Comparison of ENCODE assay signal across 11 cellular contexts in genomic region chr17:64538508-64539120, GRCh38. TPM values are rescaled to one million over a fixed set of nuclear protein-coding genes. Genes with fewer than 3 reads are reported as not detected.
DNase-seq lines count a peak whose midpoint lies in the region; ATAC-seq, FAIRE-seq and TF ChIP-seq lines count a peak whose summit lies in the region.
"Had no signal": no experiment of that assay in that cellular context is flagged by ENCODE, and none has a peak within 500 bp of the region (broad histone marks: within the 10 kb centered on the region; RNA-seq: fewer than 3 reads in every experiment).

No MANE protein-coding gene starts in this region.

- FAIRE-seq in urothelium cell line (lab: Jason Lieb, UNC), result no peak
- FAIRE-seq in small intestine (lab: Jason Lieb, UNC), result no peak

- POLR2A ChIA-PET in CD4-positive, alpha-beta memory T cell (lab: Charles Lee; ENCODE audit: partially characterized antibody), result interaction anchor here (1.3 kb wide), 1 partner anchor 32 kb away, joined by 3 read pairs; the partner anchor contains the start of gene CEP95
- POLR2A ChIA-PET in activated CD8-positive, alpha-beta T cell treated with anti-CD3 and anti-CD28 coated beads for 36 hours (lab: Charles Lee), result interaction anchor here (0.7 to 1.2 kb wide), 4 partner anchors 13 to 111 kb away, joined by 4 to 5 read pairs (median 4); partner anchors contain the start of gene DDX5

- no peak for DNase-seq in CD4-positive, alpha-beta memory T cell
- DNase-seq in activated CD8-positive, alpha-beta T cell treated with anti-CD3 and anti-CD28 coated beads for 36 hours, result no peak
- DNase-seq in immature natural killer cell (no peak), NCI-H1048 (lab: John Stamatoyannopoulos, UW) (no peak), urothelium cell line (ENCODE audit: low spot score) (no peak), small intestine (no peak)
- DNase-seq: head of caudate nucleus, NCI-H345 had no signal

- H3K9me3 Mint-ChIP-seq in CD4-positive, alpha-beta memory T cell, result no peaks in the 10 kb centered on the region
- no peaks in the 10 kb centered on the region for H3K9me3 Mint-ChIP-seq in activated CD8-positive, alpha-beta T cell treated with anti-CD3 and anti-CD28 coated beads for 36 hours
- no peaks in the 10 kb centered on the region for H3K9me3 Mint-ChIP-seq in immature natural killer cell

- H3K27me3 Mint-ChIP-seq in CD4-positive, alpha-beta memory T cell, result no peaks in the 10 kb centered on the region
- H3K27me3 Mint-ChIP-seq in activated CD8-positive, alpha-beta T cell treated with anti-CD3 and anti-CD28 coated beads for 36 hours, result no peaks in the 10 kb centered on the region
- H3K27me3 Mint-ChIP-seq in immature natural killer cell (ENCODE audit: low read depth in 3 of 3), result no peaks in the 10 kb centered on the region

- WGBS in small intestine, 3 donors, result 79 to 93% (median 89%) methylated on average over 7 of the region's 7 CpGs

- H3K4me3 ChIP-seq in CD4-positive, alpha-beta memory T cell (ENCODE audit: low read length in 2 of 2), result no peak overlapping the region
- no peak overlapping the region for H3K4me3 ChIP-seq in small intestine (ENCODE audit: low read depth in 1 of 2, low read length in 2 of 2)

- no peak for ATAC-seq in activated CD8-positive, alpha-beta T cell treated with anti-CD3 and anti-CD28 coated beads for 36 hours
- ATAC-seq in GM21825 (IDR thresholded peaks at IDR 0.05; ENCODE audit: unreplicated experiment), result no peak

- no peaks in the 10 kb centered on the region for H3K27me3 ChIP-seq in CD4-positive, alpha-beta memory T cell (ENCODE audit: insufficient read depth, low read length)
- H3K27me3 ChIP-seq in small intestine (ENCODE audit: control insufficient read depth in 2 of 2, insufficient read depth in 2 of 2, low read length in 2 of 2), result no peaks in the 10 kb centered on the region

- H3K27ac Mint-ChIP-seq in CD4-positive, alpha-beta memory T cell, result peak overlapping the region in 5 of 7 donors; percentile 3 to 88 (median 66)
- peak overlapping the region; percentile 33 for H3K27ac Mint-ChIP-seq in activated CD8-positive, alpha-beta T cell treated with anti-CD3 and anti-CD28 coated beads for 36 hours
- H3K27ac Mint-ChIP-seq in immature natural killer cell, result peak overlapping the region; percentile 1 to 74 (median 48)

- peaks cover 48% of the 10 kb centered on the region for H3K36me3 ChIP-seq in CD4-positive, alpha-beta memory T cell (ENCODE audit: insufficient read depth, low read length)
- H3K36me3 ChIP-seq in small intestine (ENCODE audit: control insufficient read depth in 2 of 2, insufficient read depth in 2 of 2, low read length in 2 of 2), result peaks cover 8 to 21% of the 10 kb centered on the region in 2 donors

- TF ChIP-seq CTCF in 22Rv1 (IDR thresholded peaks at IDR 0.05), result no peak
- no peak for TF ChIP-seq CTCF in activated CD8-positive, alpha-beta T cell treated with anti-CD3 and anti-CD28 coated beads for 36 hours (IDR thresholded peaks at IDR 0.05)

- CTCF ChIA-PET in CD4-positive, alpha-beta memory T cell (lab: Charles Lee; ENCODE audit: partially characterized antibody), result interaction anchor here (0.8 to 1.3 kb wide), 2 partner anchors 12 to 198 kb away, joined by 3 read pairs; no protein-coding TSS in a partner anchor
- CTCF ChIA-PET in activated CD8-positive, alpha-beta T cell treated with anti-CD3 and anti-CD28 coated beads for 36 hours (lab: Charles Lee), result interaction anchor here (1.0 to 1.8 kb wide), 4 partner anchors 28 to 118 kb away, joined by 3 to 6 read pairs (median 6); no protein-coding TSS in a partner anchor

- no peaks in the 10 kb centered on the region for H3K9me3 ChIP-seq in CD4-positive, alpha-beta memory T cell (ENCODE audit: control insufficient read depth in 1 of 2, low read length in 2 of 2)
- no peaks in the 10 kb centered on the region for H3K9me3 ChIP-seq in small intestine (ENCODE audit: control insufficient read depth, low read depth)

- peaks cover 26 to 60% of the 10 kb centered on the region in 2 donors for H3K36me3 Mint-ChIP-seq in CD4-positive, alpha-beta memory T cell
- H3K36me3 Mint-ChIP-seq in activated CD8-positive, alpha-beta T cell treated with anti-CD3 and anti-CD28 coated beads for 36 hours (ENCODE audit: low read depth), result peaks cover 33% of the 10 kb centered on the region
- peaks cover 5 to 22% (median 9%) of the 10 kb centered on the region in 3 donors for H3K36me3 Mint-ChIP-seq in immature natural killer cell

- H3K4me3 Mint-ChIP-seq in CD4-positive, alpha-beta memory T cell, result no peak overlapping the region
- H3K4me3 Mint-ChIP-seq in activated CD8-positive, alpha-beta T cell treated with anti-CD3 and anti-CD28 coated beads for 36 hours, result no peak overlapping the region
- no peak overlapping the region for H3K4me3 Mint-ChIP-seq in immature natural killer cell

- H3K27ac ChIP-seq in 22Rv1 (peak overlapping the region; percentile 22; the same call in 1 of the 2 replicates), small intestine (ENCODE audit: low read depth in 1 of 2, low read length in 1 of 2) (no peak overlapping the region)
- no peak overlapping the region for H3K27ac ChIP-seq in CD4-positive, alpha-beta memory T cell (ENCODE audit: low read depth, low read length)
- H3K27ac ChIP-seq: epithelial cell of prostate had no signal

- peaks cover 0 to 5% (median 0%) of the 10 kb centered on the region in 4 donors for H3K4me1 Mint-ChIP-seq in CD4-positive, alpha-beta memory T cell
- peaks cover 10% of the 10 kb centered on the region for H3K4me1 Mint-ChIP-seq in activated CD8-positive, alpha-beta T cell treated with anti-CD3 and anti-CD28 coated beads for 36 hours (ENCODE audit: low read depth)
- H3K4me1 Mint-ChIP-seq in immature natural killer cell, result no peaks in the 10 kb centered on the region

- H3K4me1 ChIP-seq in CD4-positive, alpha-beta memory T cell (ENCODE audit: insufficient read depth, low read length), result no peaks in the 10 kb centered on the region
- no peaks in the 10 kb centered on the region for H3K4me1 ChIP-seq in small intestine (ENCODE audit: control insufficient read depth in 2 of 2, insufficient read depth in 1 of 2, low read depth in 1 of 2, low read length in 1 of 2)

- intact Hi-C loops in CD4-positive, alpha-beta memory T cell (cut with micrococcal nuclease), result loop anchor here (10.0 kb wide), 1 partner anchor 106 kb away; no protein-coding TSS in a partner anchor
- intact Hi-C loops in activated CD8-positive, alpha-beta T cell treated with anti-CD3 and anti-CD28 coated beads for 36 hours (cut with micrococcal nuclease), result no loop called here

RNA-seq across cellular contexts. Expression of gene CEP95, which starts 31.8 kb away (rescaled TPM):
- 100 to 1,000 TPM; 105 to 108 TPM for total RNA-seq in CD4-positive, alpha-beta memory T cell
- polyA plus RNA-seq in CD4-positive, alpha-beta memory T cell, result 10 to 100 TPM in 1 of 2 donors, 1 to 10 TPM in 1; 6.4 to 18.5 TPM
- 10 to 100 TPM; 45.2 to 45.7 TPM for total RNA-seq in activated CD8-positive, alpha-beta T cell treated with anti-CD3 and anti-CD28 coated beads for 36 hours
- polyA plus RNA-seq in immature natural killer cell (10 to 100 TPM in 1 of 3 donors, 1 to 10 TPM in 2; 7.1 to 12.7 (median 7.5) TPM), small intestine (10 to 100 TPM; 17.1 to 54.1 (median 52.7) TPM)

RNA-seq across cellular contexts. Expression of gene DDX5, which starts 32.5 kb away (rescaled TPM):
- total RNA-seq in CD4-positive, alpha-beta memory T cell, result 1,000 to 10,000 TPM; 1,369 to 1,418 TPM
- 1,000 to 10,000 TPM; 1,080 to 1,577 TPM for polyA plus RNA-seq in CD4-positive, alpha-beta memory T cell
- 100 to 1,000 TPM; 632 to 668 TPM for total RNA-seq in activated CD8-positive, alpha-beta T cell treated with anti-CD3 and anti-CD28 coated beads for 36 hours
- 1,000 to 10,000 TPM in 2 of 3 donors, 100 to 1,000 TPM in 1; 902 to 1,477 (median 1,071) TPM for polyA plus RNA-seq in immature natural killer cell
- 100 to 1,000 TPM; 269 to 330 (median 312) TPM for polyA plus RNA-seq in small intestine

RNA-seq across cellular contexts. Expression of gene POLG2, which starts 41.8 kb away (rescaled TPM):
- total RNA-seq in CD4-positive, alpha-beta memory T cell, result 10 to 100 TPM; 57.4 to 60.0 TPM
- polyA plus RNA-seq in CD4-positive, alpha-beta memory T cell, result 1 to 10 TPM; 3.0 to 6.7 TPM
- total RNA-seq in activated CD8-positive, alpha-beta T cell treated with anti-CD3 and anti-CD28 coated beads for 36 hours, result 10 to 100 TPM; 37.3 to 41.1 TPM
- polyA plus RNA-seq in immature natural killer cell (10 to 100 TPM in 1 of 3 donors, 1 to 10 TPM in 2; 3.4 to 10.7 (median 4.3) TPM), small intestine (1 to 10 TPM; 3.2 to 6.6 (median 5.8) TPM)
